Comparison of ENCODE assay signal across 5 cellular contexts in genomic region chrY:17817076-17818068, GRCh38.
DNase-seq lines count a peak whose midpoint lies in the region; ATAC-seq, FAIRE-seq and TF ChIP-seq lines count a peak whose summit lies in the region.
"Not testable (repeated sequence)": the region's sequence is repeated elsewhere in the genome, so short reads cannot be mapped to it uniquely, and the experiment has no call there.

No MANE protein-coding gene starts in this region.

- POLR2A ChIA-PET in A549 (lab: Yijun Ruan, JAX); HCT116 (lab: Charles Lee): not testable (repeated sequence)

- CTCF ChIA-PET in A549 (lab: Yijun Ruan, JAX); HCT116 (lab: Charles Lee): not testable (repeated sequence)

- not testable (repeated sequence) for TF ChIP-seq POLR2A in A549 (IDR thresholded peaks at IDR 0.05; ENCODE audit: low read length); HCT116 (IDR thresholded peaks at IDR 0.05; ENCODE audit: borderline replicate concordance, extremely low read depth, insufficient read depth, insufficient read length); body of pancreas (IDR thresholded peaks at IDR 0.05)

- not testable (repeated sequence) for H3K4me3 ChIP-seq in A549; HCT116 (replicated peaks in 1 of 2; ENCODE audit: low read depth in 1 of 2, low read length in 2 of 2); body of pancreas

- H4K20me1 ChIP-seq in HCT116 (ENCODE audit: insufficient read depth), result not testable (repeated sequence)

- FAIRE-seq in A549 (lab: Jason Lieb, UNC), result peak; percentile 98
- peak; percentile 100 for FAIRE-seq in RCC 7860 (lab: Jason Lieb, UNC)
- peak; percentile 90 for FAIRE-seq in islet of Langerhans (lab: Jason Lieb, UNC)

- not testable (repeated sequence) for TF ChIP-seq CTCF in A549 (IDR thresholded peaks at IDR 0.05); HCT116 (IDR thresholded peaks at IDR 0.05 in 2 of 3, conservative IDR thresholded peaks at IDR 0.05 in 1 of 3; ENCODE audit: borderline replicate concordance in 1 of 3, insufficient read depth in 1 of 3, low read depth in 2 of 3, low read length in 2 of 3); body of pancreas (IDR thresholded peaks at IDR 0.05)

- H2AFZ ChIP-seq in HCT116 (ENCODE audit: low read depth, low read length, poor library complexity, severe bottlenecking), result not testable (repeated sequence)

- not testable (repeated sequence) for H3K27ac ChIP-seq in A549; HCT116 (ENCODE audit: low read depth, low read length); body of pancreas

- not testable (repeated sequence) for H3K9ac ChIP-seq in HCT116 (ENCODE audit: low read length)

- not testable (repeated sequence) for H3K4me1 ChIP-seq in A549; HCT116 (ENCODE audit: control insufficient read depth in 1 of 2, insufficient read depth in 2 of 2, low read length in 2 of 2); body of pancreas

- intact Hi-C loops in HCT116 (cut with micrococcal nuclease); body of pancreas (cut with DNase I): not testable (repeated sequence)

- DNase-seq in A549 (ENCODE audit: low read depth in 1 of 2, low spot score in 1 of 2); HCT116 (ENCODE audit: low read depth, low spot score); RCC 7860 (ENCODE audit: low spot score); body of pancreas: not testable (repeated sequence)

- H3K9me3 ChIP-seq in A549; HCT116 (ENCODE audit: control insufficient read depth in 1 of 2, insufficient read depth in 1 of 2, low read depth in 1 of 2, low read length in 2 of 2); body of pancreas: not testable (repeated sequence)

- not testable (repeated sequence) for BruUV-seq in HCT116 (replicated peaks; lab: Mats Ljungman, UMichigan)

- H3K4me2 ChIP-seq in A549; HCT116 (ENCODE audit: low read length): not testable (repeated sequence)

- H3K36me3 ChIP-seq in HCT116 (ENCODE audit: control insufficient read depth in 1 of 2, insufficient read depth in 2 of 2, low read length in 2 of 2); body of pancreas (replicated peaks in 1 of 2; ENCODE audit: insufficient read depth in 1 of 2, low read depth in 2 of 2): not testable (repeated sequence)

- TF ChIP-seq EP300 in A549 (IDR thresholded peaks at IDR 0.05), result not testable (repeated sequence)

- not testable (repeated sequence) for TF ChIP-seq RAD21 in A549 (conservative IDR thresholded peaks at IDR 0.05 in 1 of 2, IDR thresholded peaks at IDR 0.05 in 1 of 2); HCT116 (IDR thresholded peaks at IDR 0.05; ENCODE audit: low read depth)

- ATAC-seq in A549 (peak; percentile 85 to 91), HCT116 (peak; percentile 76), body of pancreas (peak; percentile 54)

- not testable (repeated sequence) for H3K79me2 ChIP-seq in HCT116 (ENCODE audit: insufficient read depth, low read length)

- WGBS in A549 (ENCODE audit: missing lambda C conversion rate), result no CpG with 5 or more reads among the region's 6 CpGs
- no CpG with 5 or more reads among the region's 6 CpGs for WGBS in body of pancreas, 2 donors

- RAD21 ChIA-PET in HCT116 (lab: Charles Lee; ENCODE audit: low non-redundant PET in 1 of 2, low total read pairs in 2 of 2, uncharacterized antibody in 2 of 2, unreplicated experiment in 2 of 2), result not testable (repeated sequence)

- not testable (repeated sequence) for H3K9me2 ChIP-seq in HCT116 (ENCODE audit: insufficient read depth)

- not testable (repeated sequence) for H3K27me3 ChIP-seq in HCT116 (ENCODE audit: insufficient read depth, low read length); body of pancreas
